18 cellular contexts compared by ENCODE assay signal in genomic region chr14:103007555-103007954, GRCh38. TPM values are rescaled to one million over a fixed set of nuclear protein-coding genes. Genes with fewer than 3 reads are reported as not detected.
DNase-seq lines count a peak whose midpoint lies in the region; ATAC-seq and TF ChIP-seq lines count a peak whose summit lies in the region.
"Had no signal": no experiment of that assay in that cellular context is flagged by ENCODE, and none has a peak within 500 bp of the region (broad histone marks: within the 10 kb centered on the region; RNA-seq: fewer than 3 reads in every experiment).

No MANE protein-coding gene starts in this region.

- H3K9me3 Mint-ChIP-seq in chondrocyte (ENCODE audit: low read depth) = no peaks in the 10 kb centered on the region
- H3K9me3 Mint-ChIP-seq: activated CD4-positive, alpha-beta memory T cell treated with anti-CD3 and anti-CD28 coated beads, Interleukin-2, amount 10 ng/mL, durations not matched to agents 7 days and 5 days; GM23338 had no signal

- H3K4me2 ChIP-seq in PC-3 (ENCODE audit: low read length) = no peak overlapping the region
- H3K4me2 ChIP-seq: GM23338, smooth muscle cell had no signal

- H3K4me3 ChIP-seq in PC-3 (ENCODE audit: low read length) = no peak overlapping the region
- H3K4me3 ChIP-seq: ascending aorta, GM23338, SK-N-MC, smooth muscle cell, uterus had no signal

- H3K27ac ChIP-seq in PC-3 (ENCODE audit: low read length) = no peak overlapping the region
- H3K27ac ChIP-seq: ascending aorta, neutrophil, SK-N-MC, uterus had no signal

- peaks cover 31% of the 10 kb centered on the region for H3K4me1 ChIP-seq in PC-3 (ENCODE audit: insufficient read depth, low read length)
- H3K4me1 ChIP-seq: uterus had no signal

- no peaks in the 10 kb centered on the region for H3K9me2 ChIP-seq in PC-3 (replicated peaks; ENCODE audit: low read length)

- H3K27me3 ChIP-seq in PC-3 (ENCODE audit: low read length) = no peaks in the 10 kb centered on the region
- H3K27me3 ChIP-seq: ascending aorta, neutrophil, uterus had no signal

- intact Hi-C loops in PC-3 (cut with micrococcal nuclease) = no loop called here

- H3K36me3 Mint-ChIP-seq in chondrocyte (ENCODE audit: low read depth) = peaks cover 18% of the 10 kb centered on the region

- CTCF ChIA-PET in PC-3 (lab: Charles Lee) = no interaction called here

- TF ChIP-seq CTCF in chondrocyte (IDR thresholded peaks at IDR 0.05) (no peak), PC-3 (conservative IDR thresholded peaks at IDR 0.05; ENCODE audit: low read depth, low read length) (no peak)

- no peaks in the 10 kb centered on the region for H4K20me1 ChIP-seq in PC-3 (ENCODE audit: low read length)

- peaks cover 10% of the 10 kb centered on the region for H3F3A ChIP-seq in PC-3 (ENCODE audit: low read length, unreplicated experiment)

- POLR2A ChIA-PET in PC-3 (lab: Charles Lee; ENCODE audit: unreplicated experiment) = no interaction called here

- H3K27ac Mint-ChIP-seq in chondrocyte (ENCODE audit: unreplicated experiment) = peak overlapping the region; percentile 14
- H3K27ac Mint-ChIP-seq: activated CD4-positive, alpha-beta memory T cell treated with anti-CD3 and anti-CD28 coated beads, Interleukin-2, amount 10 ng/mL, durations not matched to agents 7 days and 5 days; GM23338 had no signal

- peak; percentile 55 for DNase-seq in G401 (ENCODE audit: low spot score)
- DNase-seq in chondrocyte (ENCODE audit: low spot score) = no peak
- DNase-seq in inferior parietal cortex (ENCODE audit: extremely low spot score) = peak; percentile 77
- peak; percentile 91 for DNase-seq in pons (ENCODE audit: low spot score)
- DNase-seq in PC-3 = no peak
- no peak for DNase-seq in activated CD4-positive, alpha-beta T cell treated with anti-CD3 and anti-CD28 coated beads for 1 hour
- no peak for DNase-seq in stimulated activated CD4-positive, alpha-beta T cell treated with anti-CD3 and anti-CD28 coated beads, Interleukin-2, amount 100 ng/mL, for 48 hours
- DNase-seq in HK-2 (ENCODE audit: unreplicated experiment) = no peak
- DNase-seq: activated CD4-positive, alpha-beta memory T cell treated with anti-CD3 and anti-CD28 coated beads, Interleukin-2, amount 10 ng/mL, durations not matched to agents 7 days and 5 days; NCI-H1694; NCI-H446 treated with DMSO at 0.1 percent for 48 hours; stimulated activated naive CD4-positive, alpha-beta T cell had no signal

- no peak overlapping the region for H3K4me3 Mint-ChIP-seq in chondrocyte (ENCODE audit: unreplicated experiment)
- H3K4me3 Mint-ChIP-seq: activated CD4-positive, alpha-beta memory T cell treated with anti-CD3 and anti-CD28 coated beads, Interleukin-2, amount 10 ng/mL, durations not matched to agents 7 days and 5 days; GM23338 had no signal

- no peak overlapping the region for H2AFZ ChIP-seq in PC-3 (ENCODE audit: low read length)
- H2AFZ ChIP-seq: GM23338 had no signal

- H3K36me3 ChIP-seq in PC-3 (ENCODE audit: low read depth, low read length) = peaks cover 27% of the 10 kb centered on the region
- H3K36me3 ChIP-seq: neutrophil, uterus had no signal

- in situ Hi-C loops in G401 (cut with HindIII; ENCODE audit: low sequenced_read_pairs) = no loop called here

- H3K4me1 Mint-ChIP-seq in chondrocyte (ENCODE audit: low read depth) = peaks cover 26% of the 10 kb centered on the region
- H3K4me1 Mint-ChIP-seq: activated CD4-positive, alpha-beta memory T cell treated with anti-CD3 and anti-CD28 coated beads, Interleukin-2, amount 10 ng/mL, durations not matched to agents 7 days and 5 days had no signal

- BruUV-seq in PC-3 (replicated peaks; lab: Mats Ljungman, UMichigan) = no TSS peak

- no peak overlapping the region for H3K9ac ChIP-seq in PC-3 (ENCODE audit: low read length)

- no peaks in the 10 kb centered on the region for H3K9me3 ChIP-seq in PC-3 (ENCODE audit: low read length)
- H3K9me3 ChIP-seq: ascending aorta, neutrophil, uterus had no signal

- no peaks in the 10 kb centered on the region for H3K27me3 Mint-ChIP-seq in chondrocyte (ENCODE audit: low read depth)
- H3K27me3 Mint-ChIP-seq: activated CD4-positive, alpha-beta memory T cell treated with anti-CD3 and anti-CD28 coated beads, Interleukin-2, amount 10 ng/mL, durations not matched to agents 7 days and 5 days had no signal

- peaks cover 46% of the 10 kb centered on the region for H3K79me2 ChIP-seq in PC-3 (ENCODE audit: low read length)

- no peak for ATAC-seq in PC-3
- ATAC-seq: GM23338 had no signal

RNA-seq across cellular contexts. Expression of gene CDC42BPB, which starts 49.8 kb away (rescaled TPM):
- total RNA-seq in G401 (2014; rRNA removed; shearing (Covaris generic)) = 17.0 and 21.6 TPM in 2 replicates
- total RNA-seq in chondrocyte (106 to 113 TPM (median 107 TPM) in 3 replicates), PC-3 (2014; rRNA removed) (73.0 and 89.2 TPM in 2 replicates)

Comparison
In these comparisons a context has a peak if more than half of its experiments do, and no peak if none do; other contexts are left out.
1. DNase-seq: peak in G401 (single experiment), inferior parietal cortex (single experiment) and pons (single experiment); none in chondrocyte (single experiment), PC-3 (single experiment), activated CD4-positive, alpha-beta T cell treated with anti-CD3 and anti-CD28 coated beads for 1 hour (single experiment), stimulated activated CD4-positive, alpha-beta T cell treated with anti-CD3 and anti-CD28 coated beads, Interleukin-2, amount 100 ng/mL, for 48 hours (0 of 2) and HK-2 (single experiment).